In genomic region chr9:119707228-119707627, GRCh38 we compare ENCODE assay signal across 32 cellular contexts.
"Had no signal": no experiment of that assay in that cellular context is flagged by ENCODE, and none has a peak within 500 bp of the region (broad histone marks: within the 10 kb centered on the region; RNA-seq: fewer than 3 reads in every experiment).

No MANE protein-coding gene starts in this region.

- H3K27me3 ChIP-seq: adrenal gland, ascending aorta, body of pancreas, brain microvascular endothelial cell, breast epithelium, cardiac muscle cell had no signal

- ATAC-seq: activated naive CD4-positive, alpha-beta T cell treated with anti-CD3 and anti-CD28 coated beads, Interleukin-2, amount 50 U/mL, for 72 hours; activated naive CD8-positive, alpha-beta T cell treated with anti-CD3 and anti-CD28 coated beads, Interleukin-2, amount 50 U/mL, for 24 hours; activated T-cell treated with anti-CD3 and anti-CD28 coated beads, Interleukin-2, amount 50 U/mL, for 4 hours; activated T-cell treated with anti-CD3 and anti-CD28 coated beads, Interleukin-2, amount 50 U/mL, for 72 hours; activated T-helper 17 cell treated with anti-CD3 and anti-CD28 coated beads, Interleukin-2, amount 50 U/mL, for 72 hours; body of pancreas had no signal

- H3K9me3 ChIP-seq: adrenal gland, ascending aorta, body of pancreas, breast epithelium had no signal

- H3K27ac ChIP-seq: adrenal gland, ascending aorta, body of pancreas, brain microvascular endothelial cell, breast epithelium, cardiac muscle cell had no signal

- H3K4me1 ChIP-seq: adrenal gland, ascending aorta, body of pancreas, breast epithelium had no signal

- H3K36me3 ChIP-seq: adrenal gland, ascending aorta, brain microvascular endothelial cell, breast epithelium, cardiac muscle cell had no signal

- DNase-seq: activated effector memory CD4-positive, alpha-beta T cell treated with anti-CD3 and anti-CD28 coated beads, Interleukin-2, amount 50 U/mL, for 16 hours; activated effector memory CD4-positive, alpha-beta T cell treated with Interleukin-2 at 50 U/mL for 16 hours; activated gamma-delta T cell; activated gamma-delta T cell treated with Interleukin-2 at 50 U/mL for 16 hours; activated naive CD4-positive, alpha-beta T cell; activated naive CD4-positive, alpha-beta T cell treated with anti-CD3 and anti-CD28 coated beads for 36 hours; activated naive CD4-positive, alpha-beta T cell treated with anti-CD3 and anti-CD28 coated beads, Interleukin-2, amount 10 ng/mL, durations not matched to agents 7 days and 5 days; activated naive CD4-positive, alpha-beta T cell treated with anti-CD3 and anti-CD28 coated beads, Interleukin-2, amount 50 U/mL, for 16 hours; activated naive CD4-positive, alpha-beta T cell treated with Interleukin-2 at 50 U/mL for 16 hours; activated naive CD8-positive, alpha-beta T cell treated with anti-CD3 and anti-CD28 coated beads for 36 hours; activated naive CD8-positive, alpha-beta T cell treated with anti-CD3 and anti-CD28 coated beads, Interleukin-2, amount 10 ng/mL, durations not matched to agents 7 days and 5 days; activated naive CD8-positive, alpha-beta T cell treated with anti-CD3 and anti-CD28 coated beads, Interleukin-2, amount 50 U/mL, for 24 hours; activated T-cell treated with anti-CD3 and anti-CD28 coated beads, Interleukin-2, amount 50 U/mL, for 24 hours; activated T-cell treated with anti-CD3 and anti-CD28 coated beads, Interleukin-2, amount 50 U/mL, for 4 hours; activated T-cell treated with anti-CD3 and anti-CD28 coated beads, Interleukin-2, amount 50 U/mL, for 48 hours; activated T-cell treated with anti-CD3 and anti-CD28 coated beads, Interleukin-2, amount 50 U/mL, for 72 hours; adrenal gland; amniotic stem cell; amygdala; anterior cingulate cortex; aorta; body of pancreas; brain microvascular endothelial cell; caudate nucleus; central memory CD4-positive, alpha-beta T cell; cerebellar nuclear complex had no signal

- FAIRE-seq: astrocyte had no signal

- H3K4me3 ChIP-seq: adrenal gland, ascending aorta, body of pancreas, breast epithelium, cardiac muscle cell had no signal
